In genomic region chr11:81963018-81963417, GRCh38 we compare ENCODE assay signal across 9 cellular contexts.
A peak's percentile ranks its signal among the peaks of the same experiment; 100 is the strongest.
DNase-seq lines count a peak whose midpoint lies in the region; ATAC-seq, FAIRE-seq and TF ChIP-seq lines count a peak whose summit lies in the region.
"Had no signal": no experiment of that assay in that cellular context is flagged by ENCODE, and none has a peak within 500 bp of the region (broad histone marks: within the 10 kb centered on the region; RNA-seq: fewer than 3 reads in every experiment).

No MANE protein-coding gene starts in this region.

- intact Hi-C loops in dorsolateral prefrontal cortex (cut with DNase I): no loop called here

- H3K4me3 Mint-ChIP-seq in natural killer cell treated with Interleukin-12 subunit alpha and Interleukin-12 subunit beta and Interleukin-15 and Interleukin-18, amount 100 ng/mL, for 72 hours: no peak overlapping the region

- H3K4me1 Mint-ChIP-seq in natural killer cell treated with Interleukin-12 subunit alpha and Interleukin-12 subunit beta and Interleukin-15 and Interleukin-18, amount 100 ng/mL, for 72 hours (ENCODE audit: low read depth in 2 of 2): peaks cover 6 to 11% of the 10 kb centered on the region in 2 donors

- H3K9me3 Mint-ChIP-seq in natural killer cell treated with Interleukin-12 subunit alpha and Interleukin-12 subunit beta and Interleukin-15 and Interleukin-18, amount 100 ng/mL, for 72 hours: no peaks in the 10 kb centered on the region

- no peak overlapping the region for H3K27ac Mint-ChIP-seq in natural killer cell treated with Interleukin-12 subunit alpha and Interleukin-12 subunit beta and Interleukin-15 and Interleukin-18, amount 100 ng/mL, for 72 hours

- H3K27me3 Mint-ChIP-seq in natural killer cell treated with Interleukin-12 subunit alpha and Interleukin-12 subunit beta and Interleukin-15 and Interleukin-18, amount 100 ng/mL, for 72 hours: peaks cover 0 to 8% of the 10 kb centered on the region in 2 donors

- H3K4me3 ChIP-seq in RWPE2 (ENCODE audit: severe bottlenecking) (no peak overlapping the region), dorsolateral prefrontal cortex (no peak overlapping the region)

- no peaks in the 10 kb centered on the region for H3K9me3 ChIP-seq in RWPE2 (ENCODE audit: severe bottlenecking)

- H3K4me1 ChIP-seq in RWPE2 (ENCODE audit: insufficient read depth, poor library complexity, severe bottlenecking): no peaks in the 10 kb centered on the region

- peak; percentile 27 for TF ChIP-seq CTCF in D721Med (IDR thresholded peaks at IDR 0.05; ENCODE audit: insufficient read depth, missing control alignments)
- peak; percentile 64 for TF ChIP-seq CTCF in RWPE2 (IDR thresholded peaks at IDR 0.05; ENCODE audit: poor library complexity, severe bottlenecking)
- TF ChIP-seq CTCF in dorsolateral prefrontal cortex (IDR thresholded peaks at IDR 0.05 in 54 of 56, conservative IDR thresholded peaks at IDR 0.05 in 2 of 56; ENCODE audit: low read depth in 1 of 56, partially characterized antibody in 56 of 56): peak in 3 of 56 donors; percentile 11

- no peaks in the 10 kb centered on the region for H3K27me3 ChIP-seq in RWPE2 (ENCODE audit: insufficient read depth, poor library complexity, severe bottlenecking)
- no peaks in the 10 kb centered on the region for H3K27me3 ChIP-seq in dorsolateral prefrontal cortex

- ATAC-seq in RWPE2 (ENCODE audit: low read depth): no peak
- ATAC-seq in left lobe of liver: no peak
- no peak for ATAC-seq in natural killer cell treated with Interleukin-12 subunit alpha and Interleukin-12 subunit beta and Interleukin-15 and Interleukin-18, amount 100 ng/mL, for 72 hours
- no peak for ATAC-seq in GM21619 (IDR thresholded peaks at IDR 0.05; ENCODE audit: unreplicated experiment)

- H3K27ac ChIP-seq in RWPE2 (ENCODE audit: poor library complexity, severe bottlenecking): no peak overlapping the region
- H3K27ac ChIP-seq in dorsolateral prefrontal cortex: no peak overlapping the region

- DNase-seq in D721Med (ENCODE audit: insufficient read length, low spot score) (no peak), H4 (ENCODE audit: low spot score) (peak; percentile 23), RWPE2 (ENCODE audit: low spot score) (no peak), kidney glomerular epithelial cell (lab: John Stamatoyannopoulos, UW) (peak; percentile 3), left lobe of liver (ENCODE audit: low spot score) (no peak), dorsolateral prefrontal cortex (no peak)
- DNase-seq in natural killer cell treated with Interleukin-12 subunit alpha and Interleukin-12 subunit beta and Interleukin-15 and Interleukin-18, amount 100 ng/mL, for 72 hours (ENCODE audit: low spot score): no peak

- no peaks in the 10 kb centered on the region for H3K36me3 ChIP-seq in RWPE2 (ENCODE audit: low read depth)

- FAIRE-seq in D721Med (lab: Jason Lieb, UNC): peak; percentile 60
- FAIRE-seq: H54 had no signal

- H3K36me3 Mint-ChIP-seq in natural killer cell treated with Interleukin-12 subunit alpha and Interleukin-12 subunit beta and Interleukin-15 and Interleukin-18, amount 100 ng/mL, for 72 hours: no peaks in the 10 kb centered on the region

Comparison
In these comparisons a context has a peak if more than half of its experiments do, and no peak if none do; other contexts are left out.
1. DNase-seq: peak in H4 (single experiment) and kidney glomerular epithelial cell (single experiment); none in D721Med (single experiment), RWPE2 (single experiment), left lobe of liver (single experiment), natural killer cell treated with Interleukin-12 subunit alpha and Interleukin-12 subunit beta and Interleukin-15 and Interleukin-18, amount 100 ng/mL, for 72 hours (single experiment) and dorsolateral prefrontal cortex (0 of 10).